Comparison of ENCODE assay signal across 1 cellular context in genomic region chr19:678791-679388, GRCh38.
TF ChIP-seq lines count a peak whose summit lies in the region.

No MANE protein-coding gene starts in this region.

TF ChIP-seq in H1, 55 proteins besides CTCF, POLR2A, EP300 and RAD21:
- TF ChIP-seq PHF8 (conservative IDR thresholded peaks at IDR 0.05; ENCODE audit: low read depth, low read length) (no peak), EZH2 (IDR thresholded peaks at IDR 0.05; ENCODE audit: low read depth, low read length, severe bottlenecking) (no peak)
